In the genomic region with DNA sequence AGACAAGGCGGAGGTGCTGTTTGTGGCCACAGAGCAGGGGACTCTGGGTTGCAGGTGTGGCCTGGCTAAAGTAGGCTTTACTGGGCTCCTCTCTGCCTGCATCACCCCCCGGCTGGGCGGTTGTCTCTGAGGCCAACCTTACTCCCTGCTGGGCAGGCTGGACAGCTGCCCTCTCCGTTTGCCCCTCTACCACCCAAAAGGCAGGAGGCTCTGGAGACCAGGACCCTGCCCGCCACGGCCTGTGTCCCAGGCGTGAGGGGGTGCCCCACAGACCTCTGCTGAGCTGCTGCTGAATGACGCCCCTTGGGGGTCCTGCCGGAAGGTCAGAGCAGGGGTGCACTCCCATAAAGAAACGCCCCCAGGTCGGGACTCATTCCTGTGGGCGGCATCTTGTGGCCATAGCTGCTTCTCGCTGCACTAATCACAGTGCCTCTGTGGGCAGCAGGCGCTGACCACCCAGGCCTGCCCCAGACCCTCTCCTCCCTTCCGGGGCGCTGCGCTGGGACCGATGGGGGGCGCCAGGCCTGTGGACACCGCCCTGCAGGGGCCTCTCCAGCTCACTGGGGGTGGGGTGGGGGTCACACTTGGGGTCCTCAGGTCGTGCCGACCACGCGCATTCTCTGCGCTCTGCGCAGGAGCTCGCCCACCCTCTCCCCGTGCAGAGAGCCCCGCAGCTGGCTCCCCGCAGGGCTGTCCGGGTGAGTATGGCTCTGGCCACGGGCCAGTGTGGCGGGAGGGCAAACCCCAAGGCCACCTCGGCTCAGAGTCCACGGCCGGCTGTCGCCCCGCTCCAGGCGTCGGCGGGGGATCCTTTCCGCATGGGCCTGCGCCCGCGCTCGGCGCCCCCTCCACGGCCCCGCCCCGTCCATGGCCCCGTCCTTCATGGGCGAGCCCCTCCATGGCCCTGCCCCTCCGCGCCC, we compare ENCODE assay signal across 1 cellular context.
TF ChIP-seq lines count a peak whose summit lies in the region.

No MANE protein-coding gene starts in this region.

TF ChIP-seq in HepG2, 621 proteins besides CTCF, POLR2A, EP300 and RAD21 (continued from another document and continues in another):
- TF ChIP-seq ZNF616 (CRISPR knock-in tag; IDR thresholded peaks at IDR 0.05; ENCODE audit: low read depth) (peak; percentile 40; the same call in 1 of the 2 replicates), ERF (CRISPR knock-in tag; IDR thresholded peaks at IDR 0.05) (peak; percentile 27; the same call in 1 of the 2 replicates), TAF1 (CRISPR knock-in tag; IDR thresholded peaks at IDR 0.05) (peak; percentile 46; the same call in 1 of the 2 replicates), DR1 (CRISPR knock-in tag; IDR thresholded peaks at IDR 0.05) (peak; percentile 21; the same call in 1 of the 2 replicates), ZBTB3 (CRISPR knock-in tag; IDR thresholded peaks at IDR 0.05; ENCODE audit: borderline replicate concordance, low read depth) (no peak), IRX3 (CRISPR knock-in tag; IDR thresholded peaks at IDR 0.05; ENCODE audit: borderline replicate concordance, low read depth) (no peak), MEIS2 (CRISPR knock-in tag; IDR thresholded peaks at IDR 0.05) (peak; percentile 62; the same call in 1 of the 2 replicates), ZNF850 (CRISPR knock-in tag; conservative IDR thresholded peaks at IDR 0.05) (no peak), KAT7 (CRISPR knock-in tag; IDR thresholded peaks at IDR 0.05; ENCODE audit: borderline replicate concordance) (peak; percentile 60; the same call in 1 of the 2 replicates), MED1 (CRISPR knock-in tag; IDR thresholded peaks at IDR 0.05) (peak; percentile 69; the same call in 1 of the 2 replicates), ZNF552 (CRISPR knock-in tag; IDR thresholded peaks at IDR 0.05; ENCODE audit: borderline replicate concordance) (no peak), ZNF234 (CRISPR knock-in tag; conservative IDR thresholded peaks at IDR 0.05) (0 out of 2 replicates have a peak, but pooled peaks have one; percentile 21), ZBTB1 (CRISPR knock-in tag; IDR thresholded peaks at IDR 0.05; ENCODE audit: borderline replicate concordance) (peak; percentile 53; the same call in 1 of the 2 replicates), JUNB (CRISPR knock-in tag; IDR thresholded peaks at IDR 0.05; ENCODE audit: borderline replicate concordance) (no peak), ZNF331 (CRISPR knock-in tag; IDR thresholded peaks at IDR 0.05) (peak; percentile 64), KDM6A (CRISPR knock-in tag; IDR thresholded peaks at IDR 0.05; ENCODE audit: low read depth) (peak; percentile 41; the same call in 1 of the 2 replicates), ZNF883 (CRISPR knock-in tag; IDR thresholded peaks at IDR 0.05; ENCODE audit: not compliant biosample characterization) (no peak), ZNF670 (CRISPR knock-in tag; IDR thresholded peaks at IDR 0.05; ENCODE audit: borderline replicate concordance) (peak; percentile 77; the same call in 1 of the 2 replicates), RBAK (CRISPR knock-in tag; IDR thresholded peaks at IDR 0.05) (no peak), HIVEP1 (CRISPR knock-in tag; IDR thresholded peaks at IDR 0.05) (peak; percentile 80), ZKSCAN5 (CRISPR knock-in tag; IDR thresholded peaks at IDR 0.05) (no peak), ZNF564 (CRISPR knock-in tag; IDR thresholded peaks at IDR 0.05) (peak; percentile 60; the same call in 1 of the 2 replicates), POLR2G (IDR thresholded peaks at IDR 0.05; ENCODE audit: low read depth, low read length) (peak; percentile 67), ARNT2 (CRISPR knock-in tag; IDR thresholded peaks at IDR 0.05; ENCODE audit: low read depth) (peak; percentile 39; the same call in 1 of the 2 replicates), MXI1 (IDR thresholded peaks at IDR 0.05; ENCODE audit: borderline replicate concordance, low read depth, low read length) (no peak; the same call in 2 of the 3 replicates), KDM2A (CRISPR knock-in tag; IDR thresholded peaks at IDR 0.05; ENCODE audit: borderline replicate concordance, low read depth) (peak; percentile 47; the same call in 1 of the 2 replicates), KLF12 (CRISPR knock-in tag; IDR thresholded peaks at IDR 0.05; ENCODE audit: borderline replicate concordance) (peak; percentile 36; the same call in 1 of the 2 replicates), KAT8 (CRISPR knock-in tag; IDR thresholded peaks at IDR 0.05) (peak; percentile 71)
- TF ChIP-seq, protein P1, sequence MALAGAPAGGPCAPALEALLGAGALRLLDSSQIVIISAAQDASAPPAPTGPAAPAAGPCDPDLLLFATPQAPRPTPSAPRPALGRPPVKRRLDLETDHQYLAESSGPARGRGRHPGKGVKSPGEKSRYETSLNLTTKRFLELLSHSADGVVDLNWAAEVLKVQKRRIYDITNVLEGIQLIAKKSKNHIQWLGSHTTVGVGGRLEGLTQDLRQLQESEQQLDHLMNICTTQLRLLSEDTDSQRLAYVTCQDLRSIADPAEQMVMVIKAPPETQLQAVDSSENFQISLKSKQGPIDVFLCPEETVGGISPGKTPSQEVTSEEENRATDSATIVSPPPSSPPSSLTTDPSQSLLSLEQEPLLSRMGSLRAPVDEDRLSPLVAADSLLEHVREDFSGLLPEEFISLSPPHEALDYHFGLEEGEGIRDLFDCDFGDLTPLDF (CRISPR knock-in tag; IDR thresholded peaks at IDR 0.05): peak; percentile 68
- TF ChIP-seq, protein P2, sequence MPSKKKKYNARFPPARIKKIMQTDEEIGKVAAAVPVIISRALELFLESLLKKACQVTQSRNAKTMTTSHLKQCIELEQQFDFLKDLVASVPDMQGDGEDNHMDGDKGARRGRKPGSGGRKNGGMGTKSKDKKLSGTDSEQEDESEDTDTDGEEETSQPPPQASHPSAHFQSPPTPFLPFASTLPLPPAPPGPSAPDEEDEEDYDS (CRISPR knock-in tag; IDR thresholded peaks at IDR 0.05): peak; percentile 66
- TF ChIP-seq, protein P3, sequence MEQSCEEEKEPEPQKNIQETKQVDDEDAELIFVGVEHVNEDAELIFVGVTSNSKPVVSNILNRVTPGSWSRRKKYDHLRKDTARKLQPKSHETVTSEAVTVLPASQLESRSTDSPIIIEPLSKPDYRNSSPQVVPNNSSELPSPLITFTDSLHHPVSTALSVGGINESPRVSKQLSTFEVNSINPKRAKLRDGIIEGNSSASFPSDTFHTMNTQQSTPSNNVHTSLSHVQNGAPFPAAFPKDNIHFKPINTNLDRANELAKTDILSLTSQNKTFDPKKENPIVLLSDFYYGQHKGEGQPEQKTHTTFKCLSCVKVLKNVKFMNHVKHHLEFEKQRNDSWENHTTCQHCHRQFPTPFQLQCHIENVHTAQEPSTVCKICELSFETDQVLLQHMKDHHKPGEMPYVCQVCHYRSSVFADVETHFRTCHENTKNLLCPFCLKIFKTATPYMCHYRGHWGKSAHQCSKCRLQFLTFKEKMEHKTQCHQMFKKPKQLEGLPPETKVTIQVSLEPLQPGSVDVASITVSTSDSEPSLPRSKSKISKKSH (CRISPR knock-in tag; IDR thresholded peaks at IDR 0.05; ENCODE audit: borderline replicate concordance): 0 out of 2 replicates have a peak, but pooled peaks have one; percentile 62
- TF ChIP-seq, protein P4, sequence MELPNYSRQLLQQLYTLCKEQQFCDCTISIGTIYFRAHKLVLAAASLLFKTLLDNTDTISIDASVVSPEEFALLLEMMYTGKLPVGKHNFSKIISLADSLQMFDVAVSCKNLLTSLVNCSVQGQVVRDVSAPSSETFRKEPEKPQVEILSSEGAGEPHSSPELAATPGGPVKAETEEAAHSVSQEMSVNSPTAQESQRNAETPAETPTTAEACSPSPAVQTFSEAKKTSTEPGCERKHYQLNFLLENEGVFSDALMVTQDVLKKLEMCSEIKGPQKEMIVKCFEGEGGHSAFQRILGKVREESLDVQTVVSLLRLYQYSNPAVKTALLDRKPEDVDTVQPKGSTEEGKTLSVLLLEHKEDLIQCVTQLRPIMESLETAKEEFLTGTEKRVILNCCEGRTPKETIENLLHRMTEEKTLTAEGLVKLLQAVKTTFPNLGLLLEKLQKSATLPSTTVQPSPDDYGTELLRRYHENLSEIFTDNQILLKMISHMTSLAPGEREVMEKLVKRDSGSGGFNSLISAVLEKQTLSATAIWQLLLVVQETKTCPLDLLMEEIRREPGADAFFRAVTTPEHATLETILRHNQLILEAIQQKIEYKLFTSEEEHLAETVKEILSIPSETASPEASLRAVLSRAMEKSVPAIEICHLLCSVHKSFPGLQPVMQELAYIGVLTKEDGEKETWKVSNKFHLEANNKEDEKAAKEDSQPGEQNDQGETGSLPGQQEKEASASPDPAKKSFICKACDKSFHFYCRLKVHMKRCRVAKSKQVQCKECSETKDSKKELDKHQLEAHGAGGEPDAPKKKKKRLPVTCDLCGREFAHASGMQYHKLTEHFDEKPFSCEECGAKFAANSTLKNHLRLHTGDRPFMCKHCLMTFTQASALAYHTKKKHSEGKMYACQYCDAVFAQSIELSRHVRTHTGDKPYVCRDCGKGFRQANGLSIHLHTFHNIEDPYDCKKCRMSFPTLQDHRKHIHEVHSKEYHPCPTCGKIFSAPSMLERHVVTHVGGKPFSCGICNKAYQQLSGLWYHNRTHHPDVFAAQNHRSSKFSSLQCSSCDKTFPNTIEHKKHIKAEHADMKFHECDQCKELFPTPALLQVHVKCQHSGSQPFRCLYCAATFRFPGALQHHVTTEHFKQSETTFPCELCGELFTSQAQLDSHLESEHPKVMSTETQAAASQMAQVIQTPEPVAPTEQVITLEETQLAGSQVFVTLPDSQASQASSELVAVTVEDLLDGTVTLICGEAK (IDR thresholded peaks at IDR 0.05): no peak
- TF ChIP-seq, protein P4 (CRISPR knock-in tag; IDR thresholded peaks at IDR 0.05): peak; percentile 28; the same call in 1 of the 2 replicates
- TF ChIP-seq, protein P5, sequence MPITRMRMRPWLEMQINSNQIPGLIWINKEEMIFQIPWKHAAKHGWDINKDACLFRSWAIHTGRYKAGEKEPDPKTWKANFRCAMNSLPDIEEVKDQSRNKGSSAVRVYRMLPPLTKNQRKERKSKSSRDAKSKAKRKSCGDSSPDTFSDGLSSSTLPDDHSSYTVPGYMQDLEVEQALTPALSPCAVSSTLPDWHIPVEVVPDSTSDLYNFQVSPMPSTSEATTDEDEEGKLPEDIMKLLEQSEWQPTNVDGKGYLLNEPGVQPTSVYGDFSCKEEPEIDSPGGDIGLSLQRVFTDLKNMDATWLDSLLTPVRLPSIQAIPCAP (CRISPR knock-in tag; IDR thresholded peaks at IDR 0.05; ENCODE audit: low read depth): no peak
- TF ChIP-seq, protein P6, sequence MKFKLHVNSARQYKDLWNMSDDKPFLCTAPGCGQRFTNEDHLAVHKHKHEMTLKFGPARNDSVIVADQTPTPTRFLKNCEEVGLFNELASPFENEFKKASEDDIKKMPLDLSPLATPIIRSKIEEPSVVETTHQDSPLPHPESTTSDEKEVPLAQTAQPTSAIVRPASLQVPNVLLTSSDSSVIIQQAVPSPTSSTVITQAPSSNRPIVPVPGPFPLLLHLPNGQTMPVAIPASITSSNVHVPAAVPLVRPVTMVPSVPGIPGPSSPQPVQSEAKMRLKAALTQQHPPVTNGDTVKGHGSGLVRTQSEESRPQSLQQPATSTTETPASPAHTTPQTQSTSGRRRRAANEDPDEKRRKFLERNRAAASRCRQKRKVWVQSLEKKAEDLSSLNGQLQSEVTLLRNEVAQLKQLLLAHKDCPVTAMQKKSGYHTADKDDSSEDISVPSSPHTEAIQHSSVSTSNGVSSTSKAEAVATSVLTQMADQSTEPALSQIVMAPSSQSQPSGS (CRISPR knock-in tag; IDR thresholded peaks at IDR 0.05): peak; percentile 50; the same call in 1 of the 2 replicates
- TF ChIP-seq, protein P7, sequence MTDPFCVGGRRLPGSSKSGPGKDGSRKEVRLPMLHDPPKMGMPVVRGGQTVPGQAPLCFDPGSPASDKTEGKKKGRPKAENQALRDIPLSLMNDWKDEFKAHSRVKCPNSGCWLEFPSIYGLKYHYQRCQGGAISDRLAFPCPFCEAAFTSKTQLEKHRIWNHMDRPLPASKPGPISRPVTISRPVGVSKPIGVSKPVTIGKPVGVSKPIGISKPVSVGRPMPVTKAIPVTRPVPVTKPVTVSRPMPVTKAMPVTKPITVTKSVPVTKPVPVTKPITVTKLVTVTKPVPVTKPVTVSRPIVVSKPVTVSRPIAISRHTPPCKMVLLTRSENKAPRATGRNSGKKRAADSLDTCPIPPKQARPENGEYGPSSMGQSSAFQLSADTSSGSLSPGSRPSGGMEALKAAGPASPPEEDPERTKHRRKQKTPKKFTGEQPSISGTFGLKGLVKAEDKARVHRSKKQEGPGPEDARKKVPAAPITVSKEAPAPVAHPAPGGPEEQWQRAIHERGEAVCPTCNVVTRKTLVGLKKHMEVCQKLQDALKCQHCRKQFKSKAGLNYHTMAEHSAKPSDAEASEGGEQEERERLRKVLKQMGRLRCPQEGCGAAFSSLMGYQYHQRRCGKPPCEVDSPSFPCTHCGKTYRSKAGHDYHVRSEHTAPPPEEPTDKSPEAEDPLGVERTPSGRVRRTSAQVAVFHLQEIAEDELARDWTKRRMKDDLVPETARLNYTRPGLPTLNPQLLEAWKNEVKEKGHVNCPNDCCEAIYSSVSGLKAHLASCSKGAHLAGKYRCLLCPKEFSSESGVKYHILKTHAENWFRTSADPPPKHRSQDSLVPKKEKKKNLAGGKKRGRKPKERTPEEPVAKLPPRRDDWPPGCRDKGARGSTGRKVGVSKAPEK (CRISPR knock-in tag; IDR thresholded peaks at IDR 0.05; ENCODE audit: borderline replicate concordance): no peak
